22 cellular contexts compared by ENCODE assay signal in the genomic region with DNA sequence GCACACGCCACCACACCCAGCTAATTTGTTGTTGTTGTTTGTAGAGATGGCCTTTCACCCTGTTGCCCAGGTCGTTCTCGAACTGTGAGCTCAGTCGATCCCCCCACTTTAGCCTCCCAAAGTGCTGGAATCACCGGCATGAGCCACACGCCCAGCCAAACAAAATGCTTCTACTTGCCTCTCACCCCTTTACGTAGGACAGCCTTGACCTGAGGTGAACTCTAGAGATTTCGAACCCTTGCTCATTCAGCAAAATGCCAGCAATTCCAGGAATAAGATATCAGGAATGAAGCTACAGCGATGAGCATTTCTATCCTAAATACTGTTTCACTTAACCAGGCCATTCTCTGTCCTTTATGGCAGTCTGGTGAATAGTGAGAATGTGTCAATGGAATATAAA.
DNase-seq lines count a peak whose midpoint lies in the region; ATAC-seq, FAIRE-seq and TF ChIP-seq lines count a peak whose summit lies in the region.
"Had no signal": no experiment of that assay in that cellular context is flagged by ENCODE, and none has a peak within 500 bp of the region (broad histone marks: within the 10 kb centered on the region; RNA-seq: fewer than 3 reads in every experiment).

No MANE protein-coding gene starts in this region.

- TF ChIP-seq CTCF in H1 (IDR thresholded peaks at IDR 0.05; ENCODE audit: control extremely low read depth in 1 of 3, insufficient read depth in 1 of 3, low read depth in 1 of 3, low read length in 3 of 3) (no peak), omental fat pad (IDR thresholded peaks at IDR 0.05) (no peak)

- H3K27ac ChIP-seq in H1 (ENCODE audit: low read depth, low read length): no peak overlapping the region
- H3K27ac ChIP-seq: KMS-11 had no signal

- no peak overlapping the region for H3K4ac ChIP-seq in H1 (replicated peaks; ENCODE audit: insufficient read length, low read depth, low read length)

- no peak for TF ChIP-seq EP300 in H1 (IDR thresholded peaks at IDR 0.05; ENCODE audit: borderline replicate concordance in 1 of 2, low read depth in 2 of 2, low read length in 2 of 2)

- peaks cover 6 to 8% of the 10 kb centered on the region in 2 donors for H3K27me3 Mint-ChIP-seq in natural killer cell treated with Interleukin-12 subunit alpha and Interleukin-12 subunit beta and Interleukin-15 and Interleukin-18, amount 100 ng/mL, for 72 hours

- no peak overlapping the region for H3K18ac ChIP-seq in H1 (ENCODE audit: extremely low read depth, low read length)

- POLR2A ChIA-PET in H1 (lab: Charles Lee; ENCODE audit: partially characterized antibody): interaction anchor here (0.6 to 0.8 kb wide), 2 partner anchors 8 to 15 kb away, joined by 3 to 4 read pairs; no protein-coding TSS in a partner anchor

- no peak overlapping the region for H3K23ac ChIP-seq in H1 (ENCODE audit: insufficient read length)

- no peaks in the 10 kb centered on the region for H3K79me2 ChIP-seq in H1 (ENCODE audit: control insufficient read depth in 1 of 2, insufficient read depth in 2 of 2, low read length in 2 of 2)

- no peak overlapping the region for H3K27ac Mint-ChIP-seq in natural killer cell treated with Interleukin-12 subunit alpha and Interleukin-12 subunit beta and Interleukin-15 and Interleukin-18, amount 100 ng/mL, for 72 hours
- H3K27ac Mint-ChIP-seq: CD4-positive, CD25-positive, alpha-beta regulatory T cell; GM23338 had no signal

- ATAC-seq in omental fat pad (ENCODE audit: low FRiP score) (no peak), HG02571 (IDR thresholded peaks at IDR 0.05; ENCODE audit: unreplicated experiment) (no peak)
- ATAC-seq in natural killer cell treated with Interleukin-12 subunit alpha and Interleukin-12 subunit beta and Interleukin-15 and Interleukin-18, amount 100 ng/mL, for 72 hours: no peak
- ATAC-seq: GM23338 had no signal

- no peak for TF ChIP-seq POLR2A in H1 (IDR thresholded peaks at IDR 0.05; ENCODE audit: control extremely low read depth in 1 of 2, low read depth in 2 of 2, low read length in 2 of 2)

- CTCF ChIA-PET in H1 (lab: Charles Lee; ENCODE audit: partially characterized antibody): interaction anchor here (0.7 to 2.8 kb wide), 10 partner anchors 10 to 140 kb away, joined by 3 to 18 read pairs (median 4); no protein-coding TSS in a partner anchor

- H4K91ac ChIP-seq in H1 (replicated peaks; ENCODE audit: insufficient read length, low read length): no peak overlapping the region

- H2BK15ac ChIP-seq in H1 (ENCODE audit: low read length): no peak overlapping the region

- H2BK20ac ChIP-seq in H1 (ENCODE audit: low read length): 0 out of 2 replicates have a peak overlapping the region, but pooled peaks have one; percentile 5

- H2BK5ac ChIP-seq in H1 (ENCODE audit: low read depth, low read length): no peak overlapping the region

- H4K5ac ChIP-seq in H1 (ENCODE audit: insufficient read length, low read depth, low read length): no peak overlapping the region

- H2BK12ac ChIP-seq in H1 (ENCODE audit: low read depth, low read length): peak overlapping the region; percentile 13; the same call in 1 of the 2 replicates

- H3K79me1 ChIP-seq in H1 (ENCODE audit: low read depth, low read length): no peaks in the 10 kb centered on the region

- H3K9me3 ChIP-seq in H1 (ENCODE audit: insufficient read depth in 2 of 2, low read depth in 1 of 2, low read length in 1 of 2): no peaks in the 10 kb centered on the region
- H3K9me3 ChIP-seq: BE2C had no signal

- no peak overlapping the region for H3K4me2 ChIP-seq in H1 (ENCODE audit: insufficient read depth in 1 of 2, low read depth in 2 of 2, low read length in 2 of 2)
- H3K4me2 ChIP-seq: GM23338, KMS-11 had no signal

- DNase-seq in activated CD8-positive, alpha-beta memory T cell treated with anti-CD3 and anti-CD28 coated beads for 24 hours: peak; percentile 9
- no peak for DNase-seq in activated CD8-positive, alpha-beta memory T cell treated with anti-CD3 and anti-CD28 coated beads, Interleukin-2, amount 50 U/mL, for 48 hours
- DNase-seq in H1 (ENCODE audit: low read depth in 1 of 2, low spot score in 2 of 2) (peak in 1 of 2 experiments; percentile 35), omental fat pad (ENCODE audit: low spot score) (peak; percentile 13), DMS53 (lab: John Stamatoyannopoulos, UW) (no peak), inferior parietal cortex (ENCODE audit: extremely low spot score) (no peak)
- no peak for DNase-seq in natural killer cell treated with Interleukin-12 subunit alpha and Interleukin-12 subunit beta and Interleukin-15 and Interleukin-18, amount 100 ng/mL, for 72 hours (ENCODE audit: low spot score)
- DNase-seq: 8988T; BE2C; CD4-positive, CD25-positive, alpha-beta regulatory T cell; COR-L47; GDM1; NCI-H1417; NCI-H187; NCI-H2107; NCI-H2227 treated with DMSO at 0.1 percent for 48 hours; NCI-H510A treated with DMSO at 0.1 percent for 48 hours; NCI-H774; SHP77 had no signal

- no peaks in the 10 kb centered on the region for H3K4me1 Mint-ChIP-seq in natural killer cell treated with Interleukin-12 subunit alpha and Interleukin-12 subunit beta and Interleukin-15 and Interleukin-18, amount 100 ng/mL, for 72 hours (ENCODE audit: low read depth in 2 of 2)
- H3K4me1 Mint-ChIP-seq: CD4-positive, CD25-positive, alpha-beta regulatory T cell had no signal

- no peak overlapping the region for H3K9ac ChIP-seq in H1 (replicated peaks in 1 of 4; ENCODE audit: extremely low read depth in 1 of 4, low read depth in 3 of 4, low read length in 3 of 4)
- H3K9ac ChIP-seq: KMS-11 had no signal

- H2AK5ac ChIP-seq in H1 (ENCODE audit: low read depth, low read length): no peak overlapping the region

- H3K4me1 ChIP-seq in H1 (replicated peaks in 1 of 4; ENCODE audit: control insufficient read depth in 3 of 4, insufficient read depth in 4 of 4, low read length in 3 of 4): no peaks in the 10 kb centered on the region; a peak in 1 of 7 replicates
- H3K4me1 ChIP-seq: BE2C had no signal

- no peaks in the 10 kb centered on the region for H3K36me3 Mint-ChIP-seq in natural killer cell treated with Interleukin-12 subunit alpha and Interleukin-12 subunit beta and Interleukin-15 and Interleukin-18, amount 100 ng/mL, for 72 hours
- H3K36me3 Mint-ChIP-seq: CD4-positive, CD25-positive, alpha-beta regulatory T cell had no signal

- H2BK120ac ChIP-seq in H1 (replicated peaks; ENCODE audit: low read depth, low read length): no peak overlapping the region

- H2AFZ ChIP-seq in H1 (ENCODE audit: low read length): no peak overlapping the region
- H2AFZ ChIP-seq: GM23338 had no signal

- H3K9me3 Mint-ChIP-seq in natural killer cell treated with Interleukin-12 subunit alpha and Interleukin-12 subunit beta and Interleukin-15 and Interleukin-18, amount 100 ng/mL, for 72 hours: no peaks in the 10 kb centered on the region

- no peak overlapping the region for H4K8ac ChIP-seq in H1 (ENCODE audit: extremely low read depth, insufficient read depth, low read length)

- H3K36me3 ChIP-seq in H1 (ENCODE audit: control insufficient read depth in 2 of 4, insufficient read depth in 4 of 4, low read length in 3 of 4): no peaks in the 10 kb centered on the region
- H3K36me3 ChIP-seq: BE2C had no signal

- no peak for FAIRE-seq in H1 (lab: Jason Lieb, UNC)

- H3K56ac ChIP-seq in H1 (replicated peaks; ENCODE audit: insufficient read length, low read depth, low read length): no peak overlapping the region

- H3K14ac ChIP-seq in H1 (ENCODE audit: insufficient read length): no peak overlapping the region

- H4K20me1 ChIP-seq in H1 (replicated peaks in 1 of 2; ENCODE audit: control insufficient read depth in 1 of 2, insufficient read depth in 2 of 2, low read length in 2 of 2): no peaks in the 10 kb centered on the region

- peaks cover 2% of the 10 kb centered on the region; the same call in 1 of the 2 replicates for H3K23me2 ChIP-seq in H1 (ENCODE audit: low read depth, low read length)

- H3K27me3 ChIP-seq in H1 (replicated peaks in 1 of 4; ENCODE audit: control insufficient read depth in 3 of 4, extremely low read depth in 1 of 4, insufficient read depth in 3 of 4, low read length in 3 of 4): no peaks in the 10 kb centered on the region
- H3K27me3 ChIP-seq: BE2C had no signal

- no peak overlapping the region for H3K4me3 ChIP-seq in H1 (ENCODE audit: extremely low read depth in 1 of 4, insufficient read depth in 2 of 4, low read depth in 3 of 4, low read length in 4 of 4)
- H3K4me3 ChIP-seq: GM23338 had no signal

- no peak overlapping the region for H3K4me3 Mint-ChIP-seq in natural killer cell treated with Interleukin-12 subunit alpha and Interleukin-12 subunit beta and Interleukin-15 and Interleukin-18, amount 100 ng/mL, for 72 hours
- H3K4me3 Mint-ChIP-seq: CD4-positive, CD25-positive, alpha-beta regulatory T cell; GM23338 had no signal

- no peak for TF ChIP-seq RAD21 in H1 (IDR thresholded peaks at IDR 0.05 in 1 of 2, conservative IDR thresholded peaks at IDR 0.05 in 1 of 2; ENCODE audit: low read depth in 2 of 2, low read length in 2 of 2)

- WGBS in H1 (ENCODE audit: extremely low coverage in 1 of 2, insufficient coverage in 1 of 2, insufficient read length in 1 of 2, insufficient replicate concordance in 2 of 2, low coverage in 1 of 2, low lambda C conversion rate in 2 of 2, missing lambda C conversion rate in 1 of 2), 2 experiments: 85% methylated on average over 9 of the region's 9 CpGs; no CpG with 5 or more reads in 1 of the 2 experiments

TF ChIP-seq in H1, 55 proteins besides CTCF, POLR2A, EP300 and RAD21 (continues in another document):
- TF ChIP-seq GABPA (IDR thresholded peaks at IDR 0.05; ENCODE audit: borderline replicate concordance, insufficient read depth, low read length): no peak
- no peak for TF ChIP-seq ZNF274 (IDR thresholded peaks at IDR 0.05; ENCODE audit: borderline replicate concordance, extremely low read depth, low read length)
- TF ChIP-seq CHD2 (IDR thresholded peaks at IDR 0.05; ENCODE audit: low read length): no peak
- TF ChIP-seq NRF1 (IDR thresholded peaks at IDR 0.05; ENCODE audit: low read depth, low read length): no peak
- TF ChIP-seq EGR1 (IDR thresholded peaks at IDR 0.05; ENCODE audit: borderline replicate concordance, low read depth, low read length): no peak
- TF ChIP-seq KDM4A (IDR thresholded peaks at IDR 0.05; ENCODE audit: low read depth, low read length, severe bottlenecking): no peak
- TF ChIP-seq SUZ12 (IDR thresholded peaks at IDR 0.05; ENCODE audit: low read length): no peak
- TF ChIP-seq CBX8 (IDR thresholded peaks at IDR 0.05; ENCODE audit: borderline replicate concordance, low read depth, low read length): no peak
- no peak for TF ChIP-seq BCL11A (IDR thresholded peaks at IDR 0.05; ENCODE audit: low read depth in 2 of 2, low read length in 2 of 2)
- no peak for TF ChIP-seq SIX5 (IDR thresholded peaks at IDR 0.05; ENCODE audit: low read depth, low read length)
- TF ChIP-seq, protein P1, sequence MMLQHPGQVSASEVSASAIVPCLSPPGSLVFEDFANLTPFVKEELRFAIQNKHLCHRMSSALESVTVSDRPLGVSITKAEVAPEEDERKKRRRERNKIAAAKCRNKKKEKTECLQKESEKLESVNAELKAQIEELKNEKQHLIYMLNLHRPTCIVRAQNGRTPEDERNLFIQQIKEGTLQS (IDR thresholded peaks at IDR 0.05; ENCODE audit: insufficient read depth, low read depth, low read length): no peak
- TF ChIP-seq POU5F1 (IDR thresholded peaks at IDR 0.05; ENCODE audit: low read depth, low read length): no peak
- TF ChIP-seq HDAC6 (IDR thresholded peaks at IDR 0.05; ENCODE audit: low read depth, low read length): no peak

Comparison
In these comparisons a context has a peak if more than half of its experiments do, and no peak if none do; other contexts are left out.
1. DNase-seq: peak in activated CD8-positive, alpha-beta memory T cell treated with anti-CD3 and anti-CD28 coated beads for 24 hours (single experiment) and omental fat pad (single experiment); none in activated CD8-positive, alpha-beta memory T cell treated with anti-CD3 and anti-CD28 coated beads, Interleukin-2, amount 50 U/mL, for 48 hours (single experiment), natural killer cell treated with Interleukin-12 subunit alpha and Interleukin-12 subunit beta and Interleukin-15 and Interleukin-18, amount 100 ng/mL, for 72 hours (single experiment), DMS53 (single experiment) and inferior parietal cortex (single experiment).